Comparison of ENCODE assay signal across 1 cellular context in the genomic region with DNA sequence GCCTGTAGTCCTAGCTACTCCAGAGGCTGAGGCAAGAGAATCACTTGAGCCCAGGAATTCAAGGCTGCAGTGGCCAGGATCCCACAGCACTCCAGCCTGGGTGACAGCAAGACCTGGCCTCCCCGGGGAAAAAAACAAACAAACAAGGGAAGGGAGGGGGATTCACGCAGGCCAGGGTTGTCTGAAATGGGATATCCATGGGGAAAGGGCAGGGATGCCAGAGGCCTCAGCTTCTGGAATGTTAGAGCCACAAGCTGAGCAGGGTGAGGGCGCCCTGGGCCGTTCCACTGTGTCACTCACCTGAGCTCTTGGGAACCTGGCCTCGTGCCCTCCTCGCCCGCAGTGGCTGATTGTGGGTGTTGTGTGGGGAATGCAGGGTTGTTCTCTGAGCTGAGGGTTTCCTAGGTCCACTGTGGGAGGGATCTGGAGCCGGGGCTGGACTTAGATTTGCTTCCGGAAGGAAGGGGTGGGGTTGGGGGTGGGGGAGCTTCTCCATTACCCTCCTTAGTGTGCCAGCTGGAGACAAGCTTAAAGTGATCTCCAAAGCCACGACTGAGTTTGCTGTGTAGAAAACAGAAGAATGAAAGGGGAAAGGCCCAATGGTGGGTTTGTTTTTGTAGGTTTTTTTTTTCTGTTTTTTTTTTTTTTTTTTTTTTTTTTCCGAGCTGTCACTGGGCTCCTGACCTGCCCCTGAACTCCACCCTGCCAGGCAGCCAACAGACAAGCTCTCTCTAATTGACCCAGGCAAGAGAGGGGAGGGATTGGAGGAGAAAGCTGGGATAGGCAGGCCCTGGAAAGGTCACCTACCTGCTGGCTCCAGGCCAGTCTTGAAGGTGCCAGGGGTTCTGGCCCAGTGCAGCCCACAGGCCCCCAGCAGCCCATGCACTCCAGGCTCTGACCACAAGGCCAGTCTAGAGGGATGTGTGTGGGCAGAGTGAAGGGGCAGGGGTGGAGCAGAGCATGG.
TF ChIP-seq lines count a peak whose summit lies in the region.

A gene (minus strand): TSS at position 414 of the 964 bp plus-strand sequence. CDS start 1,189 bp downstream, outside the sequence.

TF ChIP-seq in HepG2, 621 proteins besides CTCF, POLR2A, EP300 and RAD21 (continued from another document and continues in another):
- TF ChIP-seq, protein P1, sequence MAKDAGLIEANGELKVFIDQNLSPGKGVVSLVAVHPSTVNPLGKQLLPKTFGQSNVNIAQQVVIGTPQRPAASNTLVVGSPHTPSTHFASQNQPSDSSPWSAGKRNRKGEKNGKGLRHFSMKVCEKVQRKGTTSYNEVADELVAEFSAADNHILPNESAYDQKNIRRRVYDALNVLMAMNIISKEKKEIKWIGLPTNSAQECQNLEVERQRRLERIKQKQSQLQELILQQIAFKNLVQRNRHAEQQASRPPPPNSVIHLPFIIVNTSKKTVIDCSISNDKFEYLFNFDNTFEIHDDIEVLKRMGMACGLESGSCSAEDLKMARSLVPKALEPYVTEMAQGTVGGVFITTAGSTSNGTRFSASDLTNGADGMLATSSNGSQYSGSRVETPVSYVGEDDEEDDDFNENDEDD (CRISPR knock-in tag; IDR thresholded peaks at IDR 0.05; ENCODE audit: borderline replicate concordance): peak; percentile 74; the same call in 1 of the 2 replicates
- TF ChIP-seq, protein P2, sequence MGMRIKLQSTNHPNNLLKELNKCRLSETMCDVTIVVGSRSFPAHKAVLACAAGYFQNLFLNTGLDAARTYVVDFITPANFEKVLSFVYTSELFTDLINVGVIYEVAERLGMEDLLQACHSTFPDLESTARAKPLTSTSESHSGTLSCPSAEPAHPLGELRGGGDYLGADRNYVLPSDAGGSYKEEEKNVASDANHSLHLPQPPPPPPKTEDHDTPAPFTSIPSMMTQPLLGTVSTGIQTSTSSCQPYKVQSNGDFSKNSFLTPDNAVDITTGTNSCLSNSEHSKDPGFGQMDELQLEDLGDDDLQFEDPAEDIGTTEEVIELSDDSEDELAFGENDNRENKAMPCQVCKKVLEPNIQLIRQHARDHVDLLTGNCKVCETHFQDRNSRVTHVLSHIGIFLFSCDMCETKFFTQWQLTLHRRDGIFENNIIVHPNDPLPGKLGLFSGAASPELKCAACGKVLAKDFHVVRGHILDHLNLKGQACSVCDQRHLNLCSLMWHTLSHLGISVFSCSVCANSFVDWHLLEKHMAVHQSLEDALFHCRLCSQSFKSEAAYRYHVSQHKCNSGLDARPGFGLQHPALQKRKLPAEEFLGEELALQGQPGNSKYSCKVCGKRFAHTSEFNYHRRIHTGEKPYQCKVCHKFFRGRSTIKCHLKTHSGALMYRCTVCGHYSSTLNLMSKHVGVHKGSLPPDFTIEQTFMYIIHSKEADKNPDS (CRISPR knock-in tag; IDR thresholded peaks at IDR 0.05): no peak
- no peak for TF ChIP-seq ZNF780A (CRISPR knock-in tag; IDR thresholded peaks at IDR 0.05)
- TF ChIP-seq, protein P3, sequence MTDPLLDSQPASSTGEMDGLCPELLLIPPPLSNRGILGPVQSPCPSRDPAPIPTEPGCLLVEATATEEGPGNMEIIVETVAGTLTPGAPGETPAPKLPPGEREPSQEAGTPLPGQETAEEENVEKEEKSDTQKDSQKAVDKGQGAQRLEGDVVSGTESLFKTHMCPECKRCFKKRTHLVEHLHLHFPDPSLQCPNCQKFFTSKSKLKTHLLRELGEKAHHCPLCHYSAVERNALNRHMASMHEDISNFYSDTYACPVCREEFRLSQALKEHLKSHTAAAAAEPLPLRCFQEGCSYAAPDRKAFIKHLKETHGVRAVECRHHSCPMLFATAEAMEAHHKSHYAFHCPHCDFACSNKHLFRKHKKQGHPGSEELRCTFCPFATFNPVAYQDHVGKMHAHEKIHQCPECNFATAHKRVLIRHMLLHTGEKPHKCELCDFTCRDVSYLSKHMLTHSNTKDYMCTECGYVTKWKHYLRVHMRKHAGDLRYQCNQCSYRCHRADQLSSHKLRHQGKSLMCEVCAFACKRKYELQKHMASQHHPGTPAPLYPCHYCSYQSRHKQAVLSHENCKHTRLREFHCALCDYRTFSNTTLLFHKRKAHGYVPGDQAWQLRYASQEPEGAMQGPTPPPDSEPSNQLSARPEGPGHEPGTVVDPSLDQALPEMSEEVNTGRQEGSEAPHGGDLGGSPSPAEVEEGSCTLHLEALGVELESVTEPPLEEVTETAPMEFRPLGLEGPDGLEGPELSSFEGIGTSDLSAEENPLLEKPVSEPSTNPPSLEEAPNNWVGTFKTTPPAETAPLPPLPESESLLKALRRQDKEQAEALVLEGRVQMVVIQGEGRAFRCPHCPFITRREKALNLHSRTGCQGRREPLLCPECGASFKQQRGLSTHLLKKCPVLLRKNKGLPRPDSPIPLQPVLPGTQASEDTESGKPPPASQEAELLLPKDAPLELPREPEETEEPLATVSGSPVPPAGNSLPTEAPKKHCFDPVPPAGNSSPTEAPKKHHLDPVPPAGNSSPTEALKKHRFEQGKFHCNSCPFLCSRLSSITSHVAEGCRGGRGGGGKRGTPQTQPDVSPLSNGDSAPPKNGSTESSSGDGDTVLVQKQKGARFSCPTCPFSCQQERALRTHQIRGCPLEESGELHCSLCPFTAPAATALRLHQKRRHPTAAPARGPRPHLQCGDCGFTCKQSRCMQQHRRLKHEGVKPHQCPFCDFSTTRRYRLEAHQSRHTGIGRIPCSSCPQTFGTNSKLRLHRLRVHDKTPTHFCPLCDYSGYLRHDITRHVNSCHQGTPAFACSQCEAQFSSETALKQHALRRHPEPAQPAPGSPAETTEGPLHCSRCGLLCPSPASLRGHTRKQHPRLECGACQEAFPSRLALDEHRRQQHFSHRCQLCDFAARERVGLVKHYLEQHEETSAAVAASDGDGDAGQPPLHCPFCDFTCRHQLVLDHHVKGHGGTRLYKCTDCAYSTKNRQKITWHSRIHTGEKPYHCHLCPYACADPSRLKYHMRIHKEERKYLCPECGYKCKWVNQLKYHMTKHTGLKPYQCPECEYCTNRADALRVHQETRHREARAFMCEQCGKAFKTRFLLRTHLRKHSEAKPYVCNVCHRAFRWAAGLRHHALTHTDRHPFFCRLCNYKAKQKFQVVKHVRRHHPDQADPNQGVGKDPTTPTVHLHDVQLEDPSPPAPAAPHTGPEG (CRISPR knock-in tag; IDR thresholded peaks at IDR 0.05): no peak
- no peak for TF ChIP-seq ZNF841 (CRISPR knock-in tag; IDR thresholded peaks at IDR 0.05; ENCODE audit: borderline replicate concordance)
- no peak for TF ChIP-seq ZNF432 (CRISPR knock-in tag; IDR thresholded peaks at IDR 0.05; ENCODE audit: borderline replicate concordance)
- TF ChIP-seq, protein P4, sequence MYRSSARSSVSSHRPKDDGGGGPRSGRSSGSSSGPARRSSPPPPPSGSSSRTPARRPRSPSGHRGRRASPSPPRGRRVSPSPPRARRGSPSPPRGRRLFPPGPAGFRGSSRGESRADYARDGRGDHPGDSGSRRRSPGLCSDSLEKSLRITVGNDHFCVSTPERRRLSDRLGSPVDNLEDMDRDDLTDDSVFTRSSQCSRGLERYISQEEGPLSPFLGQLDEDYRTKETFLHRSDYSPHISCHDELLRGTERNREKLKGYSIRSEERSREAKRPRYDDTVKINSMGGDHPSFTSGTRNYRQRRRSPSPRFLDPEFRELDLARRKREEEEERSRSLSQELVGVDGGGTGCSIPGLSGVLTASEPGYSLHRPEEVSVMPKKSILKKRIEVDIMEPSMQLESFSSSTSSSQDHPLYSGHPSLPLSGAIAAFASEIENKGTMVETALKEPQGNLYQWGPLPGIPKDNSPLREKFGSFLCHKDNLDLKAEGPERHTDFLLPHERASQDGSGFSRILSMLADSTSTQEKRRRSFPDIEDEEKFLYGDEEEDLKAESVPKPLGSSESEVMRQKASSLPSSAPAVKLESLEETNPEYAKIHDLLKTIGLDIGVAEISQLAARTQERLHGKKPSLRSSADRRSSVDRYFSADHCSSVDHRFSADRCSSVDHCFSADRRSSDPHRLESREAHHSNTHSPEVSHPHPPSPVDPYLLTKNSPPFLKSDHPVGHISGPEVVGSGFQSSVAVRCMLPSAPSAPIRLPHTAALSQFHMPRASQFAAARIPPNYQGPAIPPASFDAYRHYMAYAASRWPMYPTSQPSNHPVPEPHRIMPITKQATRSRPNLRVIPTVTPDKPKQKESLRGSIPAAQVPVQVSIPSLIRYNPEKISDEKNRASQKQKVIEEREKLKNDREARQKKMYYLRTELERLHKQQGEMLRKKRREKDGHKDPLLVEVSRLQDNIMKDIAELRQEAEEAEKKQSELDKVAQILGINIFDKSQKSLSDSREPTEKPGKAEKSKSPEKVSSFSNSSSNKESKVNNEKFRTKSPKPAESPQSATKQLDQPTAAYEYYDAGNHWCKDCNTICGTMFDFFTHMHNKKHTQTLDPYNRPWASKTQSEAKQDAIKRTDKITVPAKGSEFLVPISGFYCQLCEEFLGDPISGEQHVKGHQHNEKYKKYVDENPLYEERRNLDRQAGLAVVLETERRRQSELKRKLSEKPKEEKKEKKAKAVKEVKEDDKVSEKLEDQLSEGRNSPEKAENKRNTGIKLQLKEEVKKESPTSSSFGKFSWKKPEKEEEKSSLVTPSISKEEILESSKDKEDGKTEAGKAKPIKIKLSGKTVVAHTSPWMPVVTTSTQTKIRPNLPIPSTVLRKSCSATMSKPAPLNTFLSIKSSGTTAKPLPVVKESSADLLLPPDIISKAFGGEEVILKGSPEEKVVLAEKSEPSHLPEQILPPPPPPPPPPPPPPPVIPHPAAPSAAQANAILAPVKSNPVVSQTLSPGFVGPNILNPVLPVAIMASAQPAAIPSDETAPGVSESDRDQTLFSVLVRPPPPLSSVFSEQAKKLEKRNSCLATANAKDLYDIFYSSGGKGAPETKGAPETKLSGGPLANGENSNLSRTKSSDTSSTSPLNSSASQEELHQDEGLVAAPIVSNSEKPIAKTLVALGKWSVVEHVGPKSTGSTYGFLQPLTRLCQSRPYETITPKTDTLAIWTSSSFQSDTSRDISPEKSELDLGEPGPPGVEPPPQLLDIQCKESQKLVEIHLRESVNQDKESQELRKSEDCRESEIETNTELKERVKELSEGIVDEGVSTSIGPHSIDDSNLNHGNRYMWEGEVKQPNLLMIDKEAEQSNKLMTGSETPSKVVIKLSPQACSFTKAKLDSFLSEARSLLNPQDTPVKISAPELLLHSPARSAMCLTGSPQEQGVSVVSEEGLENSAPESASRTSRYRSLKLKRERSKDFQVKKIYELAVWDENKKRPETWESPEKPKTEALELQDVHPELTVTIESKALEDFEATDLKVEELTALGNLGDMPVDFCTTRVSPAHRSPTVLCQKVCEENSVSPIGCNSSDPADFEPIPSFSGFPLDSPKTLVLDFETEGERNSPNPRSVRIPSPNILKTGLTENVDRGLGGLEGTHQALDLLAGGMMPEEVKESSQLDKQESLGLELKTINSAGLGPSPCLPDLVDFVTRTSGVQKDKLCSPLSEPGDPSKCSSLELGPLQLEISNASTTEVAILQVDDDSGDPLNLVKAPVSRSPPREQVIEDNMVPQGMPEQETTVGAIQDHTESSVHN (CRISPR knock-in tag; IDR thresholded peaks at IDR 0.05): peak; percentile 24; the same call in 1 of the 2 replicates
- peak; percentile 26; the same call in 1 of the 2 replicates for TF ChIP-seq ZNF7 (CRISPR knock-in tag; IDR thresholded peaks at IDR 0.05)
- TF ChIP-seq ZNF451 (CRISPR knock-in tag; IDR thresholded peaks at IDR 0.05): peak; percentile 65
- no peak for TF ChIP-seq GTF2F1 (IDR thresholded peaks at IDR 0.05; ENCODE audit: low read length)
- TF ChIP-seq, protein P5, sequence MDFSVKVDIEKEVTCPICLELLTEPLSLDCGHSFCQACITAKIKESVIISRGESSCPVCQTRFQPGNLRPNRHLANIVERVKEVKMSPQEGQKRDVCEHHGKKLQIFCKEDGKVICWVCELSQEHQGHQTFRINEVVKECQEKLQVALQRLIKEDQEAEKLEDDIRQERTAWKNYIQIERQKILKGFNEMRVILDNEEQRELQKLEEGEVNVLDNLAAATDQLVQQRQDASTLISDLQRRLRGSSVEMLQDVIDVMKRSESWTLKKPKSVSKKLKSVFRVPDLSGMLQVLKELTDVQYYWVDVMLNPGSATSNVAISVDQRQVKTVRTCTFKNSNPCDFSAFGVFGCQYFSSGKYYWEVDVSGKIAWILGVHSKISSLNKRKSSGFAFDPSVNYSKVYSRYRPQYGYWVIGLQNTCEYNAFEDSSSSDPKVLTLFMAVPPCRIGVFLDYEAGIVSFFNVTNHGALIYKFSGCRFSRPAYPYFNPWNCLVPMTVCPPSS (IDR thresholded peaks at IDR 0.05): no peak
- TF ChIP-seq, protein P6, sequence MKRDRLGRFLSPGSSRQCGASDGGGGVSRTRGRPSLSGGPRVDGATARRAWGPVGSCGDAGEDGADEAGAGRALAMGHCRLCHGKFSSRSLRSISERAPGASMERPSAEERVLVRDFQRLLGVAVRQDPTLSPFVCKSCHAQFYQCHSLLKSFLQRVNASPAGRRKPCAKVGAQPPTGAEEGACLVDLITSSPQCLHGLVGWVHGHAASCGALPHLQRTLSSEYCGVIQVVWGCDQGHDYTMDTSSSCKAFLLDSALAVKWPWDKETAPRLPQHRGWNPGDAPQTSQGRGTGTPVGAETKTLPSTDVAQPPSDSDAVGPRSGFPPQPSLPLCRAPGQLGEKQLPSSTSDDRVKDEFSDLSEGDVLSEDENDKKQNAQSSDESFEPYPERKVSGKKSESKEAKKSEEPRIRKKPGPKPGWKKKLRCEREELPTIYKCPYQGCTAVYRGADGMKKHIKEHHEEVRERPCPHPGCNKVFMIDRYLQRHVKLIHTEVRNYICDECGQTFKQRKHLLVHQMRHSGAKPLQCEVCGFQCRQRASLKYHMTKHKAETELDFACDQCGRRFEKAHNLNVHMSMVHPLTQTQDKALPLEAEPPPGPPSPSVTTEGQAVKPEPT (CRISPR knock-in tag; IDR thresholded peaks at IDR 0.05; ENCODE audit: low read depth): no peak
- TF ChIP-seq, protein P7, sequence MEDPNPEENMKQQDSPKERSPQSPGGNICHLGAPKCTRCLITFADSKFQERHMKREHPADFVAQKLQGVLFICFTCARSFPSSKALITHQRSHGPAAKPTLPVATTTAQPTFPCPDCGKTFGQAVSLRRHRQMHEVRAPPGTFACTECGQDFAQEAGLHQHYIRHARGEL (CRISPR knock-in tag; IDR thresholded peaks at IDR 0.05): no peak
- TF ChIP-seq IRF2 (CRISPR knock-in tag; IDR thresholded peaks at IDR 0.05): no peak; the same call in none of the 2 replicates
- TF ChIP-seq ZNF598 (CRISPR knock-in tag; IDR thresholded peaks at IDR 0.05; ENCODE audit: borderline replicate concordance): peak; percentile 82; the same call in 1 of the 2 replicates
- TF ChIP-seq, protein P8, sequence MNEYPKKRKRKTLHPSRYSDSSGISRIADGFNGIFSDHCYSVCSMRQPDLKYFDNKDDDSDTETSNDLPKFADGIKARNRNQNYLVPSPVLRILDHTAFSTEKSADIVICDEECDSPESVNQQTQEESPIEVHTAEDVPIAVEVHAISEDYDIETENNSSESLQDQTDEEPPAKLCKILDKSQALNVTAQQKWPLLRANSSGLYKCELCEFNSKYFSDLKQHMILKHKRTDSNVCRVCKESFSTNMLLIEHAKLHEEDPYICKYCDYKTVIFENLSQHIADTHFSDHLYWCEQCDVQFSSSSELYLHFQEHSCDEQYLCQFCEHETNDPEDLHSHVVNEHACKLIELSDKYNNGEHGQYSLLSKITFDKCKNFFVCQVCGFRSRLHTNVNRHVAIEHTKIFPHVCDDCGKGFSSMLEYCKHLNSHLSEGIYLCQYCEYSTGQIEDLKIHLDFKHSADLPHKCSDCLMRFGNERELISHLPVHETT (CRISPR knock-in tag; conservative IDR thresholded peaks at IDR 0.05): peak; percentile 48; the same call in 1 of the 2 replicates
- no peak for TF ChIP-seq TBX3 (IDR thresholded peaks at IDR 0.05; ENCODE audit: borderline replicate concordance)
- TF ChIP-seq, protein P9, sequence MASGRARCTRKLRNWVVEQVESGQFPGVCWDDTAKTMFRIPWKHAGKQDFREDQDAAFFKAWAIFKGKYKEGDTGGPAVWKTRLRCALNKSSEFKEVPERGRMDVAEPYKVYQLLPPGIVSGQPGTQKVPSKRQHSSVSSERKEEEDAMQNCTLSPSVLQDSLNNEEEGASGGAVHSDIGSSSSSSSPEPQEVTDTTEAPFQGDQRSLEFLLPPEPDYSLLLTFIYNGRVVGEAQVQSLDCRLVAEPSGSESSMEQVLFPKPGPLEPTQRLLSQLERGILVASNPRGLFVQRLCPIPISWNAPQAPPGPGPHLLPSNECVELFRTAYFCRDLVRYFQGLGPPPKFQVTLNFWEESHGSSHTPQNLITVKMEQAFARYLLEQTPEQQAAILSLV (CRISPR knock-in tag; IDR thresholded peaks at IDR 0.05; ENCODE audit: borderline replicate concordance): no peak; the same call in 1 of the 2 replicates
